In the genomic region with DNA sequence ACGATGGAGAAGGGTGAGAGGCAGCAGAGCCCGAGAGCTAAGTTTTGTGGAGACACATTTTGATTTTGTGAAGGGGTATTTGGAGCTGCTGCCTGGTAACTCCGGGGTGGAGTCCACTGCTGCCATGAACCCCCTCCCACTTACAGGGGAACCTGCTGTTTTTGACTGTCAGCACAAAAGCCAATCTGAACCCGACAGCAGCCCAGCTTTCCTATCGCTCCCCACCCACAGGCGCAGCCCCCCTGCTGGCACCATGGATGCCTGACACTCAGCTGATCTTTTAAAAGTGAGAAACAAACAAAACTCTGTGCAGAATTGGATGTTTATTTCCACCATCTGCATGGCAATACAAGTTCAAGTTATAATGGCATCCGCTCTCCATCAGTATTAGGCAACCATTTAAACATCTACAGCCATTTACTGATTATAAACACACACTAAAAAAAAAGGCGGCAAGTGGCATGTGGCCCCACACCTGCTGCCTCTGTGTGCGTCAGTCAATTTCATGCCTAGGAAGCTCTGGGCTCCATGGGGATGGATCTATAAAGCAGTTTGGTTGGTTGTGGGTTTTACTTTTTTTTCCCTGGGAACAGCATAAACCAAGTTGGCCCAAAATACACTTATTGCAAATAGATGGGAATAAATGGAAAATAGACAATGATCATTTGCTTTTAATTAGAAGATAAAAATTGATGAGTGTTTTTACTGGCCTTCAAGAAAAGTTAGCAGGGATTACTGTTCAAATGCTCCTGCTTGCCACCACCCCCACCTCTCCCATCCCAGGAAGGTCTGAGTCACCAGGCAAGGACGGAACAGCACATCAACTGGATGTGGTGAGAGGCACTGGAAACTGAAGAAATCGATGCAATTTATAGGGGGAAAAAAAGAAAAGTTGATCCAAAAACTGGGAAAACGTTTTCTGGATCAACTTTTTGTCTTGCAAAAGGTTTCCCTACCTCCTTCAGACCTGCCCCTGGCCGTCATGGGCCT, we compare ENCODE assay signal across 19 cellular contexts. TPM values are rescaled to one million over a fixed set of nuclear protein-coding genes. Genes with fewer than 3 reads are reported as not detected.
A peak's percentile ranks its signal among the peaks of the same experiment; 100 is the strongest.
DNase-seq lines count a peak whose midpoint lies in the region; ATAC-seq and TF ChIP-seq lines count a peak whose summit lies in the region.
"Had no signal": no experiment of that assay in that cellular context is flagged by ENCODE, and none has a peak within 500 bp of the region (broad histone marks: within the 10 kb centered on the region; RNA-seq: fewer than 3 reads in every experiment).

No MANE protein-coding gene starts in this region.

- intact Hi-C loops in activated CD4-positive, alpha-beta T cell treated with anti-CD3 and anti-CD28 coated beads for 36 hours (cut with DNase I, micrococcal nuclease) = no loop called here
- intact Hi-C loops in esophagus squamous epithelium (cut with DNase I) = no loop called here

- H3K27ac ChIP-seq in mesenchymal stem cell (ENCODE audit: low read length, poor library complexity, severe bottlenecking) = no peak overlapping the region
- H3K27ac ChIP-seq in esophagus squamous epithelium = no peak overlapping the region
- H3K27ac ChIP-seq: coronary artery, gastroesophageal sphincter had no signal

- 72% methylated on average over 13 of the region's 13 CpGs for WGBS in mesenchymal stem cell
- 69 to 70% methylated on average over 12 to 13 of the region's 13 CpGs for WGBS in esophagus squamous epithelium, 2 donors

- no peaks in the 10 kb centered on the region for H3K4me1 Mint-ChIP-seq in activated CD4-positive, alpha-beta T cell treated with anti-CD3 and anti-CD28 coated beads for 36 hours
- H3K4me1 Mint-ChIP-seq: activated naive CD4-positive, alpha-beta T cell treated with anti-CD3 and anti-CD28 coated beads, Interleukin-2, amount 50 U/mL, for 24 hours had no signal

- no peak overlapping the region for H3K4me3 ChIP-seq in choroid plexus epithelial cell (ENCODE audit: low read depth, low read length)
- no peak overlapping the region for H3K4me3 ChIP-seq in mesenchymal stem cell (ENCODE audit: insufficient read depth in 1 of 2, low read depth in 1 of 2, low read length in 2 of 2)
- no peak overlapping the region for H3K4me3 ChIP-seq in esophagus squamous epithelium
- H3K4me3 ChIP-seq: coronary artery, gastroesophageal sphincter, sigmoid colon, stomach had no signal

- ATAC-seq in activated CD4-positive, alpha-beta T cell treated with anti-CD3 and anti-CD28 coated beads for 36 hours = no peak
- ATAC-seq: gastroesophageal sphincter, left colon, natural killer cell had no signal

- TF ChIP-seq POLR2A in esophagus squamous epithelium (IDR thresholded peaks at IDR 0.05) = no peak

- H3K14ac ChIP-seq in mesenchymal stem cell (ENCODE audit: low read length in 2 of 2) = no peak overlapping the region

- H2AK5ac ChIP-seq in mesenchymal stem cell (ENCODE audit: low read length, severe bottlenecking) = no peak overlapping the region

- no peak overlapping the region for H2BK5ac ChIP-seq in mesenchymal stem cell (ENCODE audit: low read depth, low read length, poor library complexity, severe bottlenecking)

- H3K79me1 ChIP-seq in mesenchymal stem cell (replicated peaks; ENCODE audit: low read length, poor library complexity, severe bottlenecking) = no peaks in the 10 kb centered on the region

- H3K9me3 Mint-ChIP-seq in activated CD4-positive, alpha-beta T cell treated with anti-CD3 and anti-CD28 coated beads for 36 hours (ENCODE audit: low read depth) = no peaks in the 10 kb centered on the region
- H3K9me3 Mint-ChIP-seq: activated naive CD4-positive, alpha-beta T cell treated with anti-CD3 and anti-CD28 coated beads, Interleukin-2, amount 50 U/mL, for 24 hours; natural killer cell had no signal

- H3K36me3 ChIP-seq in mesenchymal stem cell (ENCODE audit: control insufficient read depth in 1 of 2, insufficient read depth in 2 of 2, low read depth in 1 of 2, low read length in 2 of 2) (peaks cover 0 to 3% of the 10 kb centered on the region in 2 experiments), esophagus squamous epithelium (no peaks in the 10 kb centered on the region)
- H3K36me3 ChIP-seq: gastroesophageal sphincter, sigmoid colon, stomach had no signal

- no peak for TF ChIP-seq CTCF in choroid plexus epithelial cell (conservative IDR thresholded peaks at IDR 0.05; ENCODE audit: low read depth, low read length)
- TF ChIP-seq CTCF in esophagus squamous epithelium (IDR thresholded peaks at IDR 0.05) = no peak

- no peak overlapping the region for H2BK15ac ChIP-seq in mesenchymal stem cell (ENCODE audit: low read depth, poor library complexity, severe bottlenecking)

- no peak overlapping the region for H2BK12ac ChIP-seq in mesenchymal stem cell (ENCODE audit: low read length in 2 of 2)

- H3K9me3 ChIP-seq in mesenchymal stem cell (ENCODE audit: control insufficient read depth, low read length) (no peaks in the 10 kb centered on the region), esophagus squamous epithelium (no peaks in the 10 kb centered on the region)
- H3K9me3 ChIP-seq: Caco-2, gastroesophageal sphincter, sigmoid colon, stomach had no signal

- H3K4me2 ChIP-seq in mesenchymal stem cell (ENCODE audit: low read length, poor library complexity, severe bottlenecking) = no peak overlapping the region

- CTCF ChIA-PET in activated CD4-positive, alpha-beta T cell treated with anti-CD3 and anti-CD28 coated beads for 36 hours (lab: Charles Lee) = interaction anchor here (0.7 kb wide), 1 partner anchor 8 kb away, joined by 3 read pairs; no protein-coding TSS in a partner anchor

- no peak overlapping the region for H3K4ac ChIP-seq in mesenchymal stem cell (ENCODE audit: low read depth in 1 of 2, low read length in 2 of 2)

- no peaks in the 10 kb centered on the region for H3K27me3 Mint-ChIP-seq in activated CD4-positive, alpha-beta T cell treated with anti-CD3 and anti-CD28 coated beads for 36 hours
- H3K27me3 Mint-ChIP-seq: activated naive CD4-positive, alpha-beta T cell treated with anti-CD3 and anti-CD28 coated beads, Interleukin-2, amount 50 U/mL, for 24 hours had no signal

- H3K23ac ChIP-seq in mesenchymal stem cell (ENCODE audit: low read length in 2 of 2) = no peak overlapping the region

- no peak overlapping the region for H3K27ac Mint-ChIP-seq in activated CD4-positive, alpha-beta T cell treated with anti-CD3 and anti-CD28 coated beads for 36 hours
- H3K27ac Mint-ChIP-seq: activated naive CD4-positive, alpha-beta T cell treated with anti-CD3 and anti-CD28 coated beads, Interleukin-2, amount 50 U/mL, for 24 hours; natural killer cell had no signal

- H3K4me1 ChIP-seq in mesenchymal stem cell (ENCODE audit: control insufficient read depth, insufficient read depth, low read depth, low read length) = peaks cover 2% of the 10 kb centered on the region
- no peaks in the 10 kb centered on the region for H3K4me1 ChIP-seq in esophagus squamous epithelium
- H3K4me1 ChIP-seq: Caco-2, gastroesophageal sphincter had no signal

- no peak overlapping the region for H3K4me3 Mint-ChIP-seq in activated CD4-positive, alpha-beta T cell treated with anti-CD3 and anti-CD28 coated beads for 36 hours
- H3K4me3 Mint-ChIP-seq: activated naive CD4-positive, alpha-beta T cell treated with anti-CD3 and anti-CD28 coated beads, Interleukin-2, amount 50 U/mL, for 24 hours; natural killer cell had no signal

- H4K8ac ChIP-seq in mesenchymal stem cell (ENCODE audit: low read length) = no peak overlapping the region

- H3K27me3 ChIP-seq in mesenchymal stem cell (ENCODE audit: control insufficient read depth in 1 of 2, insufficient read depth in 1 of 2, low read length in 2 of 2) (peaks cover 3 to 10% of the 10 kb centered on the region in 2 experiments), esophagus squamous epithelium (no peaks in the 10 kb centered on the region)
- H3K27me3 ChIP-seq: gastroesophageal sphincter, sigmoid colon, stomach had no signal

- POLR2A ChIA-PET in activated CD4-positive, alpha-beta T cell treated with anti-CD3 and anti-CD28 coated beads for 36 hours (lab: Charles Lee) = interaction anchor here (0.6 kb wide), 1 partner anchor 55 kb away, joined by 6 read pairs; no protein-coding TSS in a partner anchor

- no peak overlapping the region for H2BK120ac ChIP-seq in mesenchymal stem cell (ENCODE audit: low read depth, low read length)

- peaks cover 6% of the 10 kb centered on the region for H3K36me3 Mint-ChIP-seq in activated CD4-positive, alpha-beta T cell treated with anti-CD3 and anti-CD28 coated beads for 36 hours (ENCODE audit: low read depth)
- H3K36me3 Mint-ChIP-seq: natural killer cell had no signal

- H3K18ac ChIP-seq in mesenchymal stem cell (ENCODE audit: low read depth in 1 of 2, low read length in 2 of 2) = no peak overlapping the region

- H3K9ac ChIP-seq in mesenchymal stem cell (ENCODE audit: low read length) = peak overlapping the region; percentile 49

- no peak overlapping the region for H2AFZ ChIP-seq in mesenchymal stem cell (ENCODE audit: low read depth, low read length)

- no peak overlapping the region for H4K91ac ChIP-seq in mesenchymal stem cell (ENCODE audit: low read length)

- DNase-seq in COLO829 (ENCODE audit: low spot score) (peak; percentile 6), LHCN-M2 (ENCODE audit: low read depth) (peak; percentile 74), choroid plexus epithelial cell (ENCODE audit: low read depth) (peak; percentile 57), mesenchymal stem cell (peak; percentile 50), activated gamma-delta T cell treated with Interleukin-2 at 50 U/mL for 16 hours (no peak), GDM1 (lab: John Stamatoyannopoulos, UW) (no peak), esophagus squamous epithelium (lab: John Stamatoyannopoulos, UW) (no peak)
- no peak for DNase-seq in activated CD4-positive, alpha-beta T cell treated with anti-CD3 and anti-CD28 coated beads for 36 hours
- DNase-seq: Caco-2, left colon, natural killer cell, NCI-H1092, NCI-H510A, RPMI8226, sigmoid colon, stomach had no signal

RNA-seq across cellular contexts. Expression of gene SEPSECS, which starts 46.0 kb away (rescaled TPM):
- total RNA-seq in LHCN-M2 (2014; rRNA removed) = 5.2 and 5.6 TPM in 2 replicates
- 1.4 TPM for polyA plus RNA-seq in LHCN-M2 (2012)
- polyA plus RNA-seq in mesenchymal stem cell (2013, experiment 1 of 2) = 1.9 TPM
- 2.3 TPM for polyA plus RNA-seq in mesenchymal stem cell (2013, experiment 2 of 2)
- total RNA-seq in activated CD4-positive, alpha-beta T cell treated with anti-CD3 and anti-CD28 coated beads for 36 hours = 10 to 100 TPM; 10.4 to 15.4 TPM
- total RNA-seq in esophagus squamous epithelium = 1 to 10 TPM; 3.0 to 7.2 (median 4.4) TPM

Comparison
In these comparisons a context has a peak if more than half of its experiments do, and no peak if none do; other contexts are left out.
1. DNase-seq: peak in COLO829 (single experiment), LHCN-M2 (single experiment), choroid plexus epithelial cell (single experiment) and mesenchymal stem cell (single experiment); none in activated CD4-positive, alpha-beta T cell treated with anti-CD3 and anti-CD28 coated beads for 36 hours (single experiment), activated gamma-delta T cell treated with Interleukin-2 at 50 U/mL for 16 hours (single experiment), GDM1 (single experiment) and esophagus squamous epithelium (single experiment).